Comparison of ENCODE assay signal across 9 cellular contexts in genomic region chr5:66958126-66958983, GRCh38.
DNase-seq lines count a peak whose midpoint lies in the region; ATAC-seq and TF ChIP-seq lines count a peak whose summit lies in the region.
"Had no signal": no experiment of that assay in that cellular context is flagged by ENCODE, and none has a peak within 500 bp of the region (broad histone marks: within the 10 kb centered on the region; RNA-seq: fewer than 3 reads in every experiment).

No MANE protein-coding gene starts in this region.

- no peak for ATAC-seq in GM19035 (IDR thresholded peaks at IDR 0.05; ENCODE audit: unreplicated experiment)
- ATAC-seq in activated T-cell treated with anti-CD3 and anti-CD28 coated beads, Interleukin-2, amount 50 U/mL, for 72 hours (replicated peaks in 1 of 2): no peak

- no peaks in the 10 kb centered on the region for H3K36me3 ChIP-seq in A673 (ENCODE audit: insufficient read depth, low read length, poor library complexity, severe bottlenecking)
- H3K36me3 ChIP-seq in SJSA1: no peaks in the 10 kb centered on the region
- no peaks in the 10 kb centered on the region for H3K36me3 ChIP-seq in neural progenitor cell
- H3K36me3 ChIP-seq: BLaER1 treated with 17β-estradiol and CSF1 and Interleukin-3, amounts not matched to agents 10 nM and 100 nM had no signal

- H3K27ac ChIP-seq in A673 (ENCODE audit: low read depth, low read length, poor library complexity, severe bottlenecking) (no peak overlapping the region), SJSA1 (peak overlapping the region; percentile 76), neural progenitor cell (no peak overlapping the region)
- H3K27ac ChIP-seq: BLaER1 treated with 17β-estradiol and CSF1 and Interleukin-3, amounts not matched to agents 10 nM and 100 nM had no signal

- H3K9me3 Mint-ChIP-seq in neural progenitor cell: no peaks in the 10 kb centered on the region
- no peaks in the 10 kb centered on the region for H3K9me3 Mint-ChIP-seq in activated T-cell treated with anti-CD3 and anti-CD28 coated beads, Interleukin-2, amount 50 U/mL, for 72 hours

- H4K20me1 ChIP-seq in neural progenitor cell (ENCODE audit: low read depth): no peaks in the 10 kb centered on the region
- H4K20me1 ChIP-seq: BLaER1 treated with 17β-estradiol and CSF1 and Interleukin-3, amounts not matched to agents 10 nM and 100 nM had no signal

- DNase-seq in A673 (ENCODE audit: low spot score) (peak; percentile 49), SJSA1 (ENCODE audit: low read depth in 1 of 2, low spot score in 2 of 2) (peak in 1 of 2 experiments; percentile 46), fibroblast of the aortic adventitia (ENCODE audit: low read depth) (peak; percentile 74), neural progenitor cell (ENCODE audit: low spot score) (no peak), NCI-H748 (lab: John Stamatoyannopoulos, UW; ENCODE audit: unreplicated experiment) (no peak)
- DNase-seq in activated T-cell treated with anti-CD3 and anti-CD28 coated beads, Interleukin-2, amount 50 U/mL, for 1 hour: no peak
- DNase-seq in activated T-cell treated with anti-CD3 and anti-CD28 coated beads, Interleukin-2, amount 50 U/mL, for 72 hours: no peak

- H3K27ac Mint-ChIP-seq in neural progenitor cell: peak overlapping the region; percentile 62
- H3K27ac Mint-ChIP-seq in activated T-cell treated with anti-CD3 and anti-CD28 coated beads, Interleukin-2, amount 50 U/mL, for 72 hours: no peak overlapping the region

- CTCF ChIA-PET in A673 (lab: Charles Lee): no interaction called here

- no peak overlapping the region for H3K9ac ChIP-seq in neural progenitor cell
- H3K9ac ChIP-seq: BLaER1 treated with 17β-estradiol and CSF1 and Interleukin-3, amounts not matched to agents 10 nM and 100 nM had no signal

- H3K27me3 Mint-ChIP-seq in neural progenitor cell (ENCODE audit: insufficient read depth, low read depth): peaks cover 2% of the 10 kb centered on the region
- peaks cover 5% of the 10 kb centered on the region for H3K27me3 Mint-ChIP-seq in activated T-cell treated with anti-CD3 and anti-CD28 coated beads, Interleukin-2, amount 50 U/mL, for 72 hours (ENCODE audit: low read depth)

- peaks cover 37% of the 10 kb centered on the region for H3K4me1 Mint-ChIP-seq in neural progenitor cell
- no peaks in the 10 kb centered on the region for H3K4me1 Mint-ChIP-seq in activated T-cell treated with anti-CD3 and anti-CD28 coated beads, Interleukin-2, amount 50 U/mL, for 72 hours (ENCODE audit: low read depth)

- POLR2A ChIA-PET in A673 (lab: Charles Lee; ENCODE audit: low non-redundant PET): no interaction called here

- H3K79me2 ChIP-seq in neural progenitor cell (ENCODE audit: low read depth): no peaks in the 10 kb centered on the region

- H3K36me3 Mint-ChIP-seq in neural progenitor cell: no peaks in the 10 kb centered on the region
- H3K36me3 Mint-ChIP-seq in activated T-cell treated with anti-CD3 and anti-CD28 coated beads, Interleukin-2, amount 50 U/mL, for 72 hours (ENCODE audit: insufficient read depth in 2 of 2): no peaks in the 10 kb centered on the region

- H3K27me3 ChIP-seq in A673 (replicated peaks; ENCODE audit: insufficient read depth, low read depth, low read length, poor library complexity) (no peaks in the 10 kb centered on the region), SJSA1 (replicated peaks) (no peaks in the 10 kb centered on the region), neural progenitor cell (no peaks in the 10 kb centered on the region)
- H3K27me3 ChIP-seq: BLaER1 treated with 17β-estradiol and CSF1 and Interleukin-3, amounts not matched to agents 10 nM and 100 nM had no signal

- peak overlapping the region; percentile 39 for H3K4me3 ChIP-seq in A673 (ENCODE audit: low read depth, low read length, poor library complexity, severe bottlenecking)
- H3K4me3 ChIP-seq in SJSA1: peak overlapping the region; percentile 26
- peak overlapping the region; percentile 70 for H3K4me3 ChIP-seq in fibroblast of the aortic adventitia (ENCODE audit: low read depth, low read length)
- peak overlapping the region; percentile 29 for H3K4me3 ChIP-seq in neural progenitor cell
- H3K4me3 ChIP-seq: BLaER1 treated with 17β-estradiol and CSF1 and Interleukin-3, amounts not matched to agents 10 nM and 100 nM had no signal

- peak overlapping the region; percentile 70 for H3K4me2 ChIP-seq in neural progenitor cell
- H3K4me2 ChIP-seq: BLaER1 treated with 17β-estradiol and CSF1 and Interleukin-3, amounts not matched to agents 10 nM and 100 nM had no signal

- H3K4me1 ChIP-seq in A673 (ENCODE audit: insufficient read depth, low read length, poor library complexity, severe bottlenecking): peaks cover 10% of the 10 kb centered on the region
- peaks cover 32% of the 10 kb centered on the region for H3K4me1 ChIP-seq in SJSA1 (replicated peaks)
- H3K4me1 ChIP-seq in neural progenitor cell: peaks cover 41% of the 10 kb centered on the region
- H3K4me1 ChIP-seq: BLaER1 treated with 17β-estradiol and CSF1 and Interleukin-3, amounts not matched to agents 10 nM and 100 nM had no signal

- H3K9me3 ChIP-seq in A673 (ENCODE audit: low read depth, low read length, poor library complexity, severe bottlenecking) (no peaks in the 10 kb centered on the region), SJSA1 (replicated peaks) (no peaks in the 10 kb centered on the region), neural progenitor cell (ENCODE audit: low read depth) (no peaks in the 10 kb centered on the region)
- H3K9me3 ChIP-seq: BLaER1 treated with 17β-estradiol and CSF1 and Interleukin-3, amounts not matched to agents 10 nM and 100 nM had no signal

- TF ChIP-seq CTCF in A673 (conservative IDR thresholded peaks at IDR 0.05; ENCODE audit: low read depth, low read length) (no peak), fibroblast of the aortic adventitia (IDR thresholded peaks at IDR 0.05; ENCODE audit: insufficient read depth, low read length) (no peak), neural progenitor cell (IDR thresholded peaks at IDR 0.05) (no peak)

- peaks cover 3% of the 10 kb centered on the region for H3F3A ChIP-seq in neural progenitor cell (ENCODE audit: low read depth)

- peak overlapping the region; percentile 76 for H3K4me3 Mint-ChIP-seq in neural progenitor cell
- H3K4me3 Mint-ChIP-seq in activated T-cell treated with anti-CD3 and anti-CD28 coated beads, Interleukin-2, amount 50 U/mL, for 72 hours: no peak overlapping the region

- intact Hi-C loops in A673 (cut with micrococcal nuclease; ENCODE audit: unreplicated experiment): no loop called here

- H2AFZ ChIP-seq in neural progenitor cell (replicated peaks): peak overlapping the region; percentile 60

- no TSS peak for BruUV-seq in A673 (replicated peaks; lab: Mats Ljungman, UMichigan)

Comparison
In these comparisons a context has a peak if more than half of its experiments do, and no peak if none do; other contexts are left out.
1. DNase-seq: peak in A673 (single experiment) and fibroblast of the aortic adventitia (single experiment); none in neural progenitor cell (single experiment), activated T-cell treated with anti-CD3 and anti-CD28 coated beads, Interleukin-2, amount 50 U/mL, for 1 hour (single experiment), NCI-H748 (single experiment) and activated T-cell treated with anti-CD3 and anti-CD28 coated beads, Interleukin-2, amount 50 U/mL, for 72 hours (0 of 2).
2. Peak in every context shown above with its lines, with median percentiles within 50 percentile points of each other: H3K4me3 ChIP-seq.